Comparison of ENCODE assay signal across 22 cellular contexts in genomic region chr10:60367014-60367413, GRCh38. TPM values are rescaled to one million over a fixed set of nuclear protein-coding genes. Genes with fewer than 3 reads are reported as not detected.
A peak's percentile ranks its signal among the peaks of the same experiment; 100 is the strongest.
DNase-seq lines count a peak whose midpoint lies in the region; ATAC-seq, FAIRE-seq and TF ChIP-seq lines count a peak whose summit lies in the region.
"Had no signal": no experiment of that assay in that cellular context is flagged by ENCODE, and none has a peak within 500 bp of the region (broad histone marks: within the 10 kb centered on the region; RNA-seq: fewer than 3 reads in every experiment).

No MANE protein-coding gene starts in this region.

- H3K9me3 ChIP-seq in kidney (ENCODE audit: control insufficient read depth in 1 of 2, low read length in 2 of 2): no peaks in the 10 kb centered on the region
- H3K9me3 ChIP-seq: esophagus squamous epithelium, upper lobe of right lung had no signal

- ATAC-seq in GM18858 (IDR thresholded peaks at IDR 0.05; ENCODE audit: unreplicated experiment) (no peak), GM21528 (IDR thresholded peaks at IDR 0.05; ENCODE audit: low FRiP score, unreplicated experiment) (no peak), HG03175 (IDR thresholded peaks at IDR 0.05; ENCODE audit: unreplicated experiment) (no peak)
- ATAC-seq: activated naive CD4-positive, alpha-beta T cell treated with anti-CD3 and anti-CD28 coated beads, Interleukin-2, amount 50 U/mL, for 72 hours; stimulated activated naive CD8-positive, alpha-beta T cell treated with anti-CD3 and anti-CD28 coated beads, Interleukin-15, Interleukin-2, amounts not matched to agents 100 U/mL and 50 U/mL, for 24 hours; upper lobe of right lung had no signal

- H3K9ac ChIP-seq in rectal smooth muscle tissue (ENCODE audit: low read length) (no peak overlapping the region), kidney (ENCODE audit: low read length in 2 of 2) (no peak overlapping the region)

- H3K27ac ChIP-seq in angular gyrus (ENCODE audit: low read depth, low read length) (peak overlapping the region; percentile 75), rectal smooth muscle tissue (ENCODE audit: low read depth, low read length) (peak overlapping the region; percentile 7), kidney (ENCODE audit: low read depth in 2 of 2, low read length in 2 of 2) (no peak overlapping the region)
- H3K27ac ChIP-seq: esophagus squamous epithelium, upper lobe of right lung had no signal

- H3K36me3 ChIP-seq in rectal smooth muscle tissue (ENCODE audit: control insufficient read depth, insufficient read depth, low read length) (no peaks in the 10 kb centered on the region), kidney (ENCODE audit: control insufficient read depth in 1 of 2, insufficient read depth in 2 of 2, low read length in 2 of 2) (no peaks in the 10 kb centered on the region)
- H3K36me3 ChIP-seq: esophagus squamous epithelium, upper lobe of right lung had no signal

- intact Hi-C loops in kidney (cut with DNase I): no loop called here

- no peak for TF ChIP-seq CTCF in AG10803 (conservative IDR thresholded peaks at IDR 0.05; ENCODE audit: low read length)
- no peak for TF ChIP-seq CTCF in kidney (IDR thresholded peaks at IDR 0.05; ENCODE audit: borderline replicate concordance, extremely low read depth, insufficient read depth)

- H3K4me1 ChIP-seq in rectal smooth muscle tissue (ENCODE audit: control insufficient read depth, insufficient read depth, low read length): no peaks in the 10 kb centered on the region
- no peaks in the 10 kb centered on the region for H3K4me1 ChIP-seq in kidney (ENCODE audit: control insufficient read depth in 1 of 2, insufficient read depth in 1 of 2, low read depth in 1 of 2, low read length in 2 of 2)
- H3K4me1 ChIP-seq: upper lobe of right lung had no signal

- peak; percentile 28 for DNase-seq in AG10803 (ENCODE audit: low read depth)
- peak; percentile 77 for DNase-seq in inferior parietal cortex (ENCODE audit: extremely low spot score)
- DNase-seq in kidney: no peak
- DNase-seq: activated CD4-positive, alpha-beta T cell treated with anti-CD3 and anti-CD28 coated beads for 48 hours; Calu3; effector memory CD4-positive, alpha-beta T cell; esophagus squamous epithelium; NCI-H1092 treated with DMSO at 0.1 percent for 48 hours; NCI-H2081 treated with DMSO at 0.1 percent for 48 hours; NCI-H524 treated with DMSO at 0.1 percent for 48 hours; RPMI8226; stimulated activated CD4-positive, alpha-beta T cell treated with anti-CD3 and anti-CD28 coated beads, Interleukin-12 subunit alpha, Interleukin-12 subunit beta, amount 100 ng/mL, for 4 hours; stimulated activated CD4-positive, alpha-beta T cell treated with anti-CD3 and anti-CD28 coated beads, Interleukin-4, amount 100 ng/mL, for 4 hours; stimulated activated naive CD8-positive, alpha-beta T cell treated with anti-CD3 and anti-CD28 coated beads, Interleukin-15, Interleukin-2, amounts not matched to agents 100 U/mL and 50 U/mL, for 24 hours; T-helper 2 cell; upper lobe of right lung had no signal

- H3K27me3 ChIP-seq in rectal smooth muscle tissue (ENCODE audit: control insufficient read depth, insufficient read depth, low read length): no peaks in the 10 kb centered on the region
- H3K27me3 ChIP-seq: esophagus squamous epithelium, upper lobe of right lung had no signal

- H3K4me3 ChIP-seq in AG10803 (ENCODE audit: low read length) (no peak overlapping the region), rectal smooth muscle tissue (ENCODE audit: low read length) (no peak overlapping the region), kidney (ENCODE audit: low read length in 2 of 2) (no peak overlapping the region)
- H3K4me3 ChIP-seq: upper lobe of right lung had no signal

- no peak for FAIRE-seq in kidney (lab: Jason Lieb, UNC)

RNA-seq across cellular contexts. Expression of gene ANK3, which starts 22.7 kb away (rescaled TPM):
- 214 TPM for total RNA-seq in kidney
- polyA plus RNA-seq in kidney (ENCODE audit: insufficient read depth, low read depth, low replicate concordance): 38.2 TPM

Comparison
In these comparisons a context has a peak if more than half of its experiments do, and no peak if none do; other contexts are left out.
1. H3K27ac ChIP-seq: peak in angular gyrus (single experiment) and rectal smooth muscle tissue (single experiment); none in kidney (0 of 2).